Comparison of ENCODE assay signal across 36 cellular contexts in genomic region chr2:118893100-118893499, GRCh38. TPM values are rescaled to one million over a fixed set of nuclear protein-coding genes. Genes with fewer than 3 reads are reported as not detected.
"Had no signal": no experiment of that assay in that cellular context is flagged by ENCODE, and none has a peak within 500 bp of the region (broad histone marks: within the 10 kb centered on the region; RNA-seq: fewer than 3 reads in every experiment).

No MANE protein-coding gene starts in this region.

- H3K27me3 ChIP-seq: adrenal gland, cardiac muscle cell had no signal

- H3K4me3 ChIP-seq: adrenal gland, cardiac muscle cell had no signal

- H3K27ac ChIP-seq: adrenal gland, cardiac muscle cell, VCaP had no signal

- H3K4me1 ChIP-seq: adrenal gland had no signal

- H3K36me3 ChIP-seq: adrenal gland, cardiac muscle cell had no signal

- DNase-seq: activated B cell treated with CpG ODN at 0.5 μM for 24 hours; activated CD4-positive, alpha-beta memory T cell treated with anti-CD3 and anti-CD28 coated beads for 36 hours; activated CD4-positive, alpha-beta T cell treated with anti-CD3 and anti-CD28 coated beads for 4 hours; activated CD4-positive, alpha-beta T cell treated with anti-CD3 and anti-CD28 coated beads, Interleukin-2, amount 10 ng/mL, durations not matched to agents 24 days and 14 days; activated CD4-positive, alpha-beta T cell treated with anti-CD3 and anti-CD28 coated beads, Interleukin-2, amount 50 U/mL, for 1 hour; activated CD4-positive, alpha-beta T cell treated with anti-CD3 and anti-CD28 coated beads, Interleukin-2, amount 50 U/mL, for 4 hours; activated CD4-positive, CD25-positive, alpha-beta regulatory T cell treated with anti-CD3 and anti-CD28 coated beads, Interleukin-2, amount 50 U/mL, for 72 hours; activated CD8-positive, alpha-beta memory T cell treated with anti-CD3 and anti-CD28 coated beads, Interleukin-2, amount 50 U/mL, for 4 hours; activated CD8-positive, alpha-beta T cell treated with anti-CD3 and anti-CD28 coated beads for 36 hours; activated effector memory CD4-positive, alpha-beta T cell treated with anti-CD3 and anti-CD28 coated beads, Interleukin-2, amount 50 U/mL, for 16 hours; activated gamma-delta T cell treated with Interleukin-2 at 50 U/mL for 16 hours; activated naive CD4-positive, alpha-beta T cell; activated naive CD4-positive, alpha-beta T cell treated with anti-CD3 and anti-CD28 coated beads for 36 hours; activated naive CD4-positive, alpha-beta T cell treated with anti-CD3 and anti-CD28 coated beads, Interleukin-2, amount 50 U/mL, for 16 hours; activated naive CD8-positive, alpha-beta T cell treated with anti-CD3 and anti-CD28 coated beads for 36 hours; activated T-cell treated with anti-CD3 and anti-CD28 coated beads for 4 hours; activated T-cell treated with anti-CD3 and anti-CD28 coated beads, Interleukin-2, amount 50 U/mL, for 1 hour; activated T-cell treated with anti-CD3 and anti-CD28 coated beads, Interleukin-2, amount 50 U/mL, for 4 hours; activated T-cell treated with anti-CD3 and anti-CD28 coated beads, Interleukin-2, amount 50 U/mL, for 72 hours; adrenal gland; amniotic stem cell; aorta; central memory CD4-positive, alpha-beta T cell; T-cell; T-helper 17 cell; T1000 had no signal

RNA-seq across cellular contexts. Expression of gene EN1, which starts 45.7 kb away (rescaled TPM):
- total RNA-seq: activated B cell treated with CpG ODN at 0.5 μM for 24 hours; activated CD4-positive, alpha-beta memory T cell treated with anti-CD3 and anti-CD28 coated beads for 36 hours; activated CD4-positive, alpha-beta T cell treated with anti-CD3 and anti-CD28 coated beads, Interleukin-2, amount 10 ng/mL, durations not matched to agents 24 days and 14 days; activated CD8-positive, alpha-beta memory T cell treated with anti-CD3 and anti-CD28 coated beads for 36 hours; activated CD8-positive, alpha-beta T cell treated with anti-CD3 and anti-CD28 coated beads for 36 hours; activated naive CD4-positive, alpha-beta T cell treated with anti-CD3 and anti-CD28 coated beads for 36 hours; activated naive CD4-positive, alpha-beta T cell treated with anti-CD3 and anti-CD28 coated beads, Interleukin-2, amount 50 U/mL, for 72 hours; activated naive CD8-positive, alpha-beta T cell treated with anti-CD3 and anti-CD28 coated beads for 36 hours; activated T-cell treated with anti-CD3 and anti-CD28 coated beads, Interleukin-2, amount 50 U/mL, for 4 hours; activated T-cell treated with anti-CD3 and anti-CD28 coated beads, Interleukin-2, amount 50 U/mL, for 72 hours; activated T-helper 1 cell treated with anti-CD3 and anti-CD28 coated beads, Interleukin-12 subunit alpha, Interleukin-12 subunit beta, Interleukin-2, Interleukin-4 antibody, amounts not matched to agents 30 ng/mL and 10 ng/mL and 1 ng/mL, durations not matched to agents 14 hours and 24 hours and 36 hours; activated T-helper 17 cell treated with anti-CD3 and anti-CD28 coated beads, Interleukin-2, amount 50 U/mL, for 72 hours; aorta; bronchial epithelial cell; cardiac muscle cell; T-cell; T-helper 1 cell treated with Interleukin-12 subunit alpha and Interleukin-12 subunit beta and Interleukin-4 antibody, amounts not matched to agents 30 ng/mL and 1 ng/mL, for 36 hours; T-helper 17 cell; T-helper 2 cell treated with Interferon-gamma antibody and Interleukin-4, amounts not matched to agents 100 ng/mL and 5 ng/mL, for 36 hours had no signal
- polyA plus RNA-seq: aorta, cardiac muscle cell had no signal

RNA-seq across cellular contexts. Expression of gene MARCO, which starts 48.9 kb away (rescaled TPM):
- total RNA-seq: activated B cell treated with CpG ODN at 0.5 μM for 24 hours; activated CD4-positive, alpha-beta memory T cell treated with anti-CD3 and anti-CD28 coated beads for 36 hours; activated CD4-positive, alpha-beta T cell treated with anti-CD3 and anti-CD28 coated beads, Interleukin-2, amount 10 ng/mL, durations not matched to agents 24 days and 14 days; activated CD8-positive, alpha-beta memory T cell treated with anti-CD3 and anti-CD28 coated beads for 36 hours; activated CD8-positive, alpha-beta T cell treated with anti-CD3 and anti-CD28 coated beads for 36 hours; activated naive CD4-positive, alpha-beta T cell treated with anti-CD3 and anti-CD28 coated beads for 36 hours; activated naive CD4-positive, alpha-beta T cell treated with anti-CD3 and anti-CD28 coated beads, Interleukin-2, amount 50 U/mL, for 72 hours; activated naive CD8-positive, alpha-beta T cell treated with anti-CD3 and anti-CD28 coated beads for 36 hours; activated T-cell treated with anti-CD3 and anti-CD28 coated beads, Interleukin-2, amount 50 U/mL, for 72 hours; activated T-helper 1 cell treated with anti-CD3 and anti-CD28 coated beads, Interleukin-12 subunit alpha, Interleukin-12 subunit beta, Interleukin-2, Interleukin-4 antibody, amounts not matched to agents 30 ng/mL and 10 ng/mL and 1 ng/mL, durations not matched to agents 14 hours and 24 hours and 36 hours; activated T-helper 17 cell treated with anti-CD3 and anti-CD28 coated beads, Interleukin-2, amount 50 U/mL, for 72 hours; astrocyte; bronchial epithelial cell; cardiac muscle cell; T-helper 1 cell treated with Interleukin-12 subunit alpha and Interleukin-12 subunit beta and Interleukin-4 antibody, amounts not matched to agents 30 ng/mL and 1 ng/mL, for 36 hours; T-helper 17 cell; T-helper 2 cell treated with Interferon-gamma antibody and Interleukin-4, amounts not matched to agents 100 ng/mL and 5 ng/mL, for 36 hours had no signal
- polyA plus RNA-seq: cardiac muscle cell had no signal
